In genomic region chr1:183804382-183804781, GRCh38 we compare ENCODE assay signal across 10 cellular contexts. TPM values are rescaled to one million over a fixed set of nuclear protein-coding genes. Genes with fewer than 3 reads are reported as not detected.
DNase-seq lines count a peak whose midpoint lies in the region; ATAC-seq and TF ChIP-seq lines count a peak whose summit lies in the region.
"Had no signal": no experiment of that assay in that cellular context is flagged by ENCODE, and none has a peak within 500 bp of the region (broad histone marks: within the 10 kb centered on the region; RNA-seq: fewer than 3 reads in every experiment).

No MANE protein-coding gene starts in this region.

- H3K9me3 ChIP-seq in HCT116 (ENCODE audit: control insufficient read depth in 1 of 2, insufficient read depth in 1 of 2, low read depth in 1 of 2, low read length in 2 of 2): no peaks in the 10 kb centered on the region
- peaks cover 6% of the 10 kb centered on the region for H3K9me3 ChIP-seq in skeletal muscle satellite cell (replicated peaks; ENCODE audit: low read length)

- H3K27me3 Mint-ChIP-seq in activated naive CD8-positive, alpha-beta T cell treated with anti-CD3 and anti-CD28 coated beads, Interleukin-2, amount 10 ng/mL, durations not matched to agents 7 days and 5 days: peaks cover 9% of the 10 kb centered on the region

- H3K9me3 Mint-ChIP-seq in activated naive CD8-positive, alpha-beta T cell treated with anti-CD3 and anti-CD28 coated beads, Interleukin-2, amount 10 ng/mL, durations not matched to agents 7 days and 5 days: peaks cover 13% of the 10 kb centered on the region

- H3K36me3 ChIP-seq in HCT116 (ENCODE audit: control insufficient read depth in 1 of 2, insufficient read depth in 2 of 2, low read length in 2 of 2) (no peaks in the 10 kb centered on the region), skeletal muscle satellite cell (ENCODE audit: insufficient read depth, low read length) (no peaks in the 10 kb centered on the region)

- H3K27ac Mint-ChIP-seq in activated naive CD8-positive, alpha-beta T cell treated with anti-CD3 and anti-CD28 coated beads, Interleukin-2, amount 10 ng/mL, durations not matched to agents 7 days and 5 days: no peak overlapping the region
- H3K27ac Mint-ChIP-seq: memory B cell had no signal

- CTCF ChIA-PET in HCT116 (lab: Charles Lee): no interaction called here

- H3K9ac ChIP-seq in HCT116 (ENCODE audit: low read length): no peak overlapping the region
- H3K9ac ChIP-seq in skeletal muscle satellite cell (ENCODE audit: low read depth, low read length): peak overlapping the region; percentile 83

- no peaks in the 10 kb centered on the region for H3K9me2 ChIP-seq in HCT116 (ENCODE audit: insufficient read depth)

- intact Hi-C loops in HCT116 (cut with micrococcal nuclease): no loop called here
- intact Hi-C loops in left ventricle myocardium superior (cut with micrococcal nuclease): no loop called here

- TF ChIP-seq CTCF in HCT116 (IDR thresholded peaks at IDR 0.05 in 2 of 3, conservative IDR thresholded peaks at IDR 0.05 in 1 of 3; ENCODE audit: borderline replicate concordance in 1 of 3, insufficient read depth in 1 of 3, low read depth in 2 of 3, low read length in 2 of 3): no peak

- H3K79me2 ChIP-seq in HCT116 (ENCODE audit: insufficient read depth, low read length): no peaks in the 10 kb centered on the region

- POLR2A ChIA-PET in HCT116 (lab: Charles Lee): no interaction called here
- POLR2A ChIA-PET in activated naive CD8-positive, alpha-beta T cell treated with anti-CD3 and anti-CD28 coated beads, Interleukin-2, amount 10 ng/mL, durations not matched to agents 7 days and 5 days (lab: Charles Lee): no interaction called here

- ATAC-seq in HCT116: peak; percentile 30
- no peak for ATAC-seq in activated naive CD8-positive, alpha-beta T cell treated with anti-CD3 and anti-CD28 coated beads, Interleukin-2, amount 10 ng/mL, durations not matched to agents 7 days and 5 days (ENCODE audit: low read depth)
- ATAC-seq in left ventricle myocardium superior: peak; percentile 33
- ATAC-seq in HG02571 (IDR thresholded peaks at IDR 0.05; ENCODE audit: unreplicated experiment): no peak
- no peak for ATAC-seq in GM18511 (IDR thresholded peaks at IDR 0.05; ENCODE audit: unreplicated experiment)

- H3K36me3 Mint-ChIP-seq in activated naive CD8-positive, alpha-beta T cell treated with anti-CD3 and anti-CD28 coated beads, Interleukin-2, amount 10 ng/mL, durations not matched to agents 7 days and 5 days: peaks cover 7% of the 10 kb centered on the region

- TF ChIP-seq POLR2A in HCT116 (IDR thresholded peaks at IDR 0.05; ENCODE audit: borderline replicate concordance, extremely low read depth, insufficient read depth, insufficient read length): no peak

- H3K4me3 Mint-ChIP-seq in activated naive CD8-positive, alpha-beta T cell treated with anti-CD3 and anti-CD28 coated beads, Interleukin-2, amount 10 ng/mL, durations not matched to agents 7 days and 5 days: peak overlapping the region; percentile 90

- H3K27me3 ChIP-seq in HCT116 (ENCODE audit: insufficient read depth, low read length) (no peaks in the 10 kb centered on the region), skeletal muscle satellite cell (ENCODE audit: control insufficient read depth, insufficient read depth, low read length) (no peaks in the 10 kb centered on the region)

- RAD21 ChIA-PET in HCT116 (lab: Charles Lee; ENCODE audit: low non-redundant PET in 1 of 2, low total read pairs in 2 of 2, uncharacterized antibody in 2 of 2, unreplicated experiment in 2 of 2): no interaction called here

- H3K4me2 ChIP-seq in HCT116 (ENCODE audit: low read length) (peak overlapping the region; percentile 95), skeletal muscle satellite cell (ENCODE audit: low read length) (peak overlapping the region; percentile 90)

- H3K27ac ChIP-seq in HCT116 (ENCODE audit: low read depth, low read length): no peak overlapping the region

- H3K4me1 Mint-ChIP-seq in activated naive CD8-positive, alpha-beta T cell treated with anti-CD3 and anti-CD28 coated beads, Interleukin-2, amount 10 ng/mL, durations not matched to agents 7 days and 5 days: peaks cover 5% of the 10 kb centered on the region

- H2AFZ ChIP-seq in HCT116 (ENCODE audit: low read depth, low read length, poor library complexity, severe bottlenecking): peak overlapping the region; percentile 97

- no peak for TF ChIP-seq RAD21 in HCT116 (IDR thresholded peaks at IDR 0.05; ENCODE audit: low read depth)

- no TSS peak for BruUV-seq in HCT116 (replicated peaks; lab: Mats Ljungman, UMichigan)

- DNase-seq in HCT116 (ENCODE audit: low read depth, low spot score) (no peak), left ventricle myocardium superior (no peak), GOT3 (lab: John Stamatoyannopoulos, UW) (no peak), NCI-H345 (lab: John Stamatoyannopoulos, UW) (no peak)
- DNase-seq in activated naive CD8-positive, alpha-beta T cell treated with anti-CD3 and anti-CD28 coated beads, Interleukin-2, amount 10 ng/mL, durations not matched to agents 7 days and 5 days: no peak

- no peaks in the 10 kb centered on the region for H4K20me1 ChIP-seq in HCT116 (ENCODE audit: insufficient read depth)

- H3K4me1 ChIP-seq in HCT116 (ENCODE audit: control insufficient read depth in 1 of 2, insufficient read depth in 2 of 2, low read length in 2 of 2): peaks cover 0 to 14% of the 10 kb centered on the region in 2 experiments; a peak in 1 of 4 replicates
- H3K4me1 ChIP-seq in skeletal muscle satellite cell (ENCODE audit: control insufficient read depth, insufficient read depth, low read length): peaks cover 36% of the 10 kb centered on the region

- H3K4me3 ChIP-seq in HCT116 (replicated peaks in 1 of 2; ENCODE audit: low read depth in 1 of 2, low read length in 2 of 2) (peak overlapping the region; percentile 51 to 64), skeletal muscle satellite cell (ENCODE audit: low read length) (peak overlapping the region; percentile 74)
- H3K4me3 ChIP-seq: K562 had no signal

TF ChIP-seq in HCT116, 20 proteins besides CTCF, POLR2A, EP300 and RAD21 (continues in another document):
- no peak for TF ChIP-seq ZBTB33 (IDR thresholded peaks at IDR 0.05; ENCODE audit: extremely low read depth, insufficient replicate concordance, low read length)
- no peak for TF ChIP-seq TCF7L2 (IDR thresholded peaks at IDR 0.05; ENCODE audit: borderline replicate concordance, extremely low read depth, insufficient read depth, insufficient read length)
- TF ChIP-seq EZH2 (IDR thresholded peaks at IDR 0.05): no peak
- no peak for TF ChIP-seq ZNF274 (IDR thresholded peaks at IDR 0.05; ENCODE audit: low read depth, low read length)
- no peak for TF ChIP-seq SRF (IDR thresholded peaks at IDR 0.05; ENCODE audit: low read depth)
- TF ChIP-seq CEBPB (IDR thresholded peaks at IDR 0.05; ENCODE audit: low read depth): no peak
- TF ChIP-seq EZH2phosphoT487 (IDR thresholded peaks at IDR 0.05; ENCODE audit: borderline replicate concordance): no peak
- TF ChIP-seq JUND (IDR thresholded peaks at IDR 0.05): no peak
- TF ChIP-seq ZFX (IDR thresholded peaks at IDR 0.05): no peak
- no peak for TF ChIP-seq SP1 (IDR thresholded peaks at IDR 0.05; ENCODE audit: low read depth)
- no peak for TF ChIP-seq YY1 (IDR thresholded peaks at IDR 0.05; ENCODE audit: extremely low read depth, insufficient replicate concordance, low read depth, low read length)
- TF ChIP-seq CBX3 (IDR thresholded peaks at IDR 0.05; ENCODE audit: low read depth): no peak
- no peak for TF ChIP-seq REST (IDR thresholded peaks at IDR 0.05; ENCODE audit: low read depth)
- no peak for TF ChIP-seq SIN3A (IDR thresholded peaks at IDR 0.05; ENCODE audit: low read depth)

RNA-seq across cellular contexts. Expression of gene RGL1, which starts 0.5 kb away (rescaled TPM):
- total RNA-seq in HCT116 (2021; ENCODE audit: unreplicated experiment): 1.3 TPM
- polyA plus RNA-seq in HCT116 (2012): 0.42 and 0.60 TPM in 2 replicates
- total RNA-seq in activated naive CD8-positive, alpha-beta T cell treated with anti-CD3 and anti-CD28 coated beads, Interleukin-2, amount 10 ng/mL, durations not matched to agents 7 days and 5 days: 1 to 10 TPM; 2.7 to 3.4 TPM
- 18.5 TPM for total RNA-seq in left ventricle myocardium superior
- 16.4 and 21.8 TPM in 2 replicates for total RNA-seq in skeletal muscle satellite cell (2012; rRNA removed)

Comparison
In these comparisons a context has a peak if more than half of its experiments do, and no peak if none do; other contexts are left out.
1. ATAC-seq: peak in HCT116 (single experiment) and left ventricle myocardium superior (single experiment); none in activated naive CD8-positive, alpha-beta T cell treated with anti-CD3 and anti-CD28 coated beads, Interleukin-2, amount 10 ng/mL, durations not matched to agents 7 days and 5 days (single experiment), HG02571 (single experiment) and GM18511 (single experiment).